Comparison of ENCODE assay signal across 8 cellular contexts in the genomic region with DNA sequence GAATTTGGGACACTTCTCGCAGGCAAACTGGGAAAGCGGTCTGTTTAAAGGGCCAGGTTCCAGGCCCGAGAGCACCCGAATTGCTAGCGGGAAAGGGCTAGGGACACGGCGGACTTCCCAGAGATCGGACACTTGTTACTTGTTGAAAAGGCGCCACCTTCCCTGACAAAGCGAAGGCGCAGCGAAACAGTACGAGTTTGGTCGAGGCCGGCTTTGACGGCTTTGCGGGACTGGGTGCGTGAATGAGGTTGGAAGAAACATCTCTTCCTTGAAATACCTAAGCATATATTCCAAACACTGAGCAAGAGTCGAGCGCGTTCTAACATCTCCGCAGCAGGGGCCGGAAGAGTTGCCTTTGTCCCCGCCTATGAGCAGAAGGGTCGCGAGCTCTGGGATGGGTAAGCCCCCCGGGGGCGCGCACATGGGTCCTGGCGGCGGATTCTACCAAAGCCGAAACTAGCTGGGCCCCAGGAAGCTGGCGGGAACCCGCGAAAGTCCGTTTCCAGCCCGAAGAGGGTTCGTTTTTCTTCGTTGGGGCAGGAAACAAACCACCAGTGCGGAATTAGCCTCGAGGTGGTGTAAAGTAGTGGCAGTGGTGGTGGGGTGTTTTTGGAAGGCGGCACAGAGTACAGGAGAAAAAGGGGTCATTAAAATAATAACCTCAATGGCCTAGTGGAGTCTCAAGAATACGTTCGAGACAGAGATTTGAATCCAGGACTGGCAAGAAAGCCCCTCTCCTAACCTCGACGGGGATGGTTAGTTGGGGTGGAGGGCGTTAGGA. TPM values are rescaled to one million over a fixed set of nuclear protein-coding genes. Genes with fewer than 3 reads are reported as not detected.
DNase-seq lines count a peak whose midpoint lies in the region; ATAC-seq and TF ChIP-seq lines count a peak whose summit lies in the region.

No MANE protein-coding gene starts in this region.

- H3K4ac ChIP-seq in mesendoderm (ENCODE audit: low read depth, low read length), result no peak overlapping the region

- H3K9me2 ChIP-seq in DOHH2 (replicated peaks; ENCODE audit: control insufficient read depth, low read length) (no peaks in the 10 kb centered on the region), MM.1S (replicated peaks; ENCODE audit: insufficient read depth, low read length) (no peaks in the 10 kb centered on the region)

- no peak for TF ChIP-seq CTCF in DOHH2 (IDR thresholded peaks at IDR 0.05; ENCODE audit: low read depth, low read length, poor library complexity, severe bottlenecking)
- TF ChIP-seq CTCF in MM.1S (IDR thresholded peaks at IDR 0.05; ENCODE audit: low read length), result peak; percentile 25; the same call in 1 of the 2 replicates
- no peak for TF ChIP-seq CTCF in coronary artery (IDR thresholded peaks at IDR 0.05)

- H3K4me3 ChIP-seq in DOHH2 (ENCODE audit: low read length), result no peak overlapping the region
- H3K4me3 ChIP-seq in MM.1S (ENCODE audit: low read length), result peak overlapping the region; percentile 68
- peak overlapping the region; percentile 72 for H3K4me3 ChIP-seq in coronary artery
- no peak overlapping the region for H3K4me3 ChIP-seq in mesendoderm (ENCODE audit: low read length)

- H2BK5ac ChIP-seq in mesendoderm (ENCODE audit: low read length), result no peak overlapping the region

- no CpG with 5 or more reads among the region's 47 CpGs for WGBS in mesendoderm (ENCODE audit: extremely low coverage, insufficient coverage, low lambda C conversion rate)

- H3F3A ChIP-seq in DOHH2 (ENCODE audit: control insufficient read depth, insufficient read depth) (no peaks in the 10 kb centered on the region), MM.1S (ENCODE audit: insufficient read depth, low read length) (peaks cover 24% of the 10 kb centered on the region)

- H3K23ac ChIP-seq in mesendoderm (ENCODE audit: low read length), result no peak overlapping the region

- no peak overlapping the region for H3K18ac ChIP-seq in mesendoderm (ENCODE audit: low read length)

- peak overlapping the region; percentile 61; the same call in 1 of the 2 replicates for H3K4me2 ChIP-seq in DOHH2 (ENCODE audit: low read length)
- peak overlapping the region; percentile 82 for H3K4me2 ChIP-seq in MM.1S (ENCODE audit: low read depth, low read length)
- peak overlapping the region; percentile 14 for H3K4me2 ChIP-seq in mesendoderm (ENCODE audit: low read length)

- no peaks in the 10 kb centered on the region for H3K79me1 ChIP-seq in mesendoderm (ENCODE audit: low read length)

- no peak overlapping the region for H3K27ac ChIP-seq in DOHH2 (ENCODE audit: low read depth, low read length)
- peak overlapping the region; percentile 25; the same call in 1 of the 2 replicates for H3K27ac ChIP-seq in MM.1S (ENCODE audit: low read length)
- no peak overlapping the region for H3K27ac ChIP-seq in coronary artery
- no peak overlapping the region for H3K27ac ChIP-seq in mesendoderm (ENCODE audit: low read depth, low read length)

- no peaks in the 10 kb centered on the region for H3K9me3 ChIP-seq in DOHH2 (ENCODE audit: control insufficient read depth, insufficient read depth, low read length)
- no peaks in the 10 kb centered on the region for H3K9me3 ChIP-seq in MM.1S (replicated peaks; ENCODE audit: insufficient read depth, low read length)

- H3K4me1 ChIP-seq in DOHH2 (ENCODE audit: control insufficient read depth, low read length), result peaks cover 4% of the 10 kb centered on the region
- H3K4me1 ChIP-seq in MM.1S (ENCODE audit: low read length), result peaks cover 19% of the 10 kb centered on the region
- peaks cover 10% of the 10 kb centered on the region for H3K4me1 ChIP-seq in mesendoderm (ENCODE audit: control insufficient read depth, low read depth, low read length)

- H4K20me1 ChIP-seq in DOHH2 (ENCODE audit: control insufficient read depth, insufficient read depth, low read depth, low read length), result no peaks in the 10 kb centered on the region
- no peaks in the 10 kb centered on the region for H4K20me1 ChIP-seq in MM.1S (ENCODE audit: insufficient read depth, low read length)

- H2BK120ac ChIP-seq in mesendoderm (ENCODE audit: low read depth, low read length), result no peak overlapping the region

- H2AFZ ChIP-seq in MM.1S (ENCODE audit: low read length), result peak overlapping the region; percentile 58

- H4K8ac ChIP-seq in mesendoderm (ENCODE audit: low read depth, low read length), result no peak overlapping the region

- DNase-seq in MM.1S (peak; percentile 20), coronary artery (ENCODE audit: low spot score) (no peak), mesendoderm (peak; percentile 83), SW480 (ENCODE audit: low spot score) (no peak), KG1 (lab: John Stamatoyannopoulos, UW) (no peak), SKM-1 (lab: John Stamatoyannopoulos, UW; ENCODE audit: unreplicated experiment) (no peak)

- no peak overlapping the region for H2AK5ac ChIP-seq in mesendoderm (ENCODE audit: low read length)

- H3K27me3 ChIP-seq in DOHH2 (ENCODE audit: control insufficient read depth, low read length) (peaks cover 14% of the 10 kb centered on the region), MM.1S (replicated peaks; ENCODE audit: insufficient read depth, low read length) (no peaks in the 10 kb centered on the region), mesendoderm (ENCODE audit: insufficient read depth, low read length, poor library complexity) (peaks cover 49% of the 10 kb centered on the region)

- H3K36me3 ChIP-seq in DOHH2 (ENCODE audit: control insufficient read depth, low read length), result no peaks in the 10 kb centered on the region
- H3K36me3 ChIP-seq in MM.1S (replicated peaks; ENCODE audit: insufficient read depth, low read length), result no peaks in the 10 kb centered on the region
- H3K36me3 ChIP-seq in mesendoderm (ENCODE audit: control insufficient read depth, insufficient read depth, low read length), result no peaks in the 10 kb centered on the region

- H4K5ac ChIP-seq in mesendoderm (ENCODE audit: low read length), result no peak overlapping the region

- peak overlapping the region; percentile 5 for H3K56ac ChIP-seq in mesendoderm (ENCODE audit: low read length)

- H2BK15ac ChIP-seq in mesendoderm (replicated peaks; ENCODE audit: low read depth), result peak overlapping the region; percentile 15

- H3K79me2 ChIP-seq in DOHH2 (ENCODE audit: control insufficient read depth, low read length), result no peaks in the 10 kb centered on the region
- peaks cover 59% of the 10 kb centered on the region for H3K79me2 ChIP-seq in MM.1S (ENCODE audit: low read length)
- H3K79me2 ChIP-seq in mesendoderm (ENCODE audit: control insufficient read depth, insufficient read depth, low read length), result no peaks in the 10 kb centered on the region

- H3K9ac ChIP-seq in MM.1S (ENCODE audit: low read length) (peak overlapping the region; percentile 70; the same call in 1 of the 2 replicates), mesendoderm (ENCODE audit: low read length) (no peak overlapping the region)

- no peak for ATAC-seq in HG03159 (IDR thresholded peaks at IDR 0.05; ENCODE audit: unreplicated experiment)

RNA-seq across cellular contexts. Expression of gene GDNF, which starts 1.5 kb away (rescaled TPM):
- 2.8 TPM for polyA plus RNA-seq in mesendoderm (2013, experiment 1 of 2)
- polyA plus RNA-seq in mesendoderm (2013, experiment 2 of 2), result 3.1 TPM

Comparison
In these comparisons a context has a peak if more than half of its experiments do, and no peak if none do; other contexts are left out.
1. H3K4me2 ChIP-seq: peak in every context shown above with its lines; median percentile 82 in MM.1S; 61 in DOHH2; 14 in mesendoderm.
2. H3K4me3 ChIP-seq: peak in MM.1S (single experiment) and coronary artery (single experiment); none in DOHH2 (single experiment) and mesendoderm (single experiment).
3. DNase-seq: peak in MM.1S (single experiment) and mesendoderm (single experiment); none in coronary artery (single experiment), SW480 (single experiment), KG1 (single experiment) and SKM-1 (single experiment).